9 cellular contexts compared by ENCODE assay signal in genomic region chr12:112406519-112407488, GRCh38. TPM values are rescaled to one million over a fixed set of nuclear protein-coding genes. Genes with fewer than 3 reads are reported as not detected.
A peak's percentile ranks its signal among the peaks of the same experiment; 100 is the strongest.
DNase-seq lines count a peak whose midpoint lies in the region; ATAC-seq, FAIRE-seq and TF ChIP-seq lines count a peak whose summit lies in the region.
"Had no signal": no experiment of that assay in that cellular context is flagged by ENCODE, and none has a peak within 500 bp of the region (broad histone marks: within the 10 kb centered on the region; RNA-seq: fewer than 3 reads in every experiment).

No MANE protein-coding gene starts in this region.

- no peak for TF ChIP-seq CTCF in GM12865 (IDR thresholded peaks at IDR 0.05; ENCODE audit: insufficient read depth, low read depth, low read length, missing control alignments)
- no peak for TF ChIP-seq CTCF in NB4 (IDR thresholded peaks at IDR 0.05; ENCODE audit: low read depth, low read length)
- no peak for TF ChIP-seq CTCF in mammary epithelial cell (conservative IDR thresholded peaks at IDR 0.05 in 1 of 2, IDR thresholded peaks at IDR 0.05 in 1 of 2; ENCODE audit: extremely low read depth in 1 of 2, insufficient read depth in 1 of 2, low read depth in 1 of 2, low read length in 2 of 2)
- TF ChIP-seq CTCF in neural progenitor cell (IDR thresholded peaks at IDR 0.05) = no peak
- TF ChIP-seq CTCF in D721Med (IDR thresholded peaks at IDR 0.05; ENCODE audit: insufficient read depth, missing control alignments) = no peak

- in situ Hi-C loops in mammary epithelial cell (cut with MboI; ENCODE audit: low sequenced_read_pairs in 2 of 2) = no loop called here

- 86% methylated on average over 11 of the region's 11 CpGs for WGBS in mammary epithelial cell (ENCODE audit: low coverage, missing lambda C conversion rate)

- intact Hi-C loops in mammary epithelial cell (cut with micrococcal nuclease) = no loop called here

- peaks cover 38% of the 10 kb centered on the region for H3K36me3 ChIP-seq in mammary epithelial cell (ENCODE audit: insufficient read depth, low read length)
- peaks cover 32% of the 10 kb centered on the region for H3K36me3 ChIP-seq in neural progenitor cell

- no peak overlapping the region for H3K9ac ChIP-seq in mammary epithelial cell (ENCODE audit: insufficient read depth, low read length)
- no peak overlapping the region for H3K9ac ChIP-seq in neural progenitor cell

- peaks cover 78% of the 10 kb centered on the region for H3F3A ChIP-seq in neural progenitor cell (ENCODE audit: low read depth)

- FAIRE-seq in D721Med (lab: Jason Lieb, UNC) = no peak

- H3K27ac ChIP-seq in mammary epithelial cell (ENCODE audit: insufficient read depth, low read depth, low read length) (no peak overlapping the region), neural progenitor cell (no peak overlapping the region)

- H3K27me3 ChIP-seq in mammary epithelial cell (ENCODE audit: insufficient read depth, low read length) (no peaks in the 10 kb centered on the region), neural progenitor cell (no peaks in the 10 kb centered on the region)

- no peaks in the 10 kb centered on the region for H3K9me3 Mint-ChIP-seq in neural progenitor cell

- ATAC-seq in HG03196 (IDR thresholded peaks at IDR 0.05; ENCODE audit: unreplicated experiment) (no peak), HG03135 (IDR thresholded peaks at IDR 0.05; ENCODE audit: unreplicated experiment) (no peak)
- ATAC-seq: activated CD4-positive, CD25-positive, alpha-beta regulatory T cell treated with anti-CD3 and anti-CD28 coated beads, Interleukin-2, amount 50 U/mL, for 24 hours had no signal

- peaks cover 19% of the 10 kb centered on the region for H3K4me1 ChIP-seq in mammary epithelial cell (ENCODE audit: insufficient read depth, low read length)
- H3K4me1 ChIP-seq in neural progenitor cell = peaks cover 10% of the 10 kb centered on the region

- CTCF ChIA-PET in mammary epithelial cell (lab: Charles Lee; ENCODE audit: low non-redundant PET) = interaction anchor here (0.5 kb wide), 1 partner anchor 348 kb away, joined by 5 read pairs; no protein-coding TSS in a partner anchor

- H4K20me1 ChIP-seq in mammary epithelial cell (ENCODE audit: insufficient read depth, low read length) = peaks cover 17% of the 10 kb centered on the region
- H4K20me1 ChIP-seq in neural progenitor cell (ENCODE audit: low read depth) = peaks cover 46% of the 10 kb centered on the region

- no peak for TF ChIP-seq POLR2A in NB4 (IDR thresholded peaks at IDR 0.05; ENCODE audit: extremely low read depth, insufficient read length)

- H3K27me3 Mint-ChIP-seq in neural progenitor cell (ENCODE audit: insufficient read depth, low read depth) = peaks cover 8% of the 10 kb centered on the region

- peaks cover 16% of the 10 kb centered on the region for H3K4me1 Mint-ChIP-seq in neural progenitor cell

- DNase-seq in GM12865 (ENCODE audit: low read depth) = no peak
- no peak for DNase-seq in NB4 (ENCODE audit: low read depth)
- DNase-seq in mammary epithelial cell = no peak
- DNase-seq in neural progenitor cell (ENCODE audit: low spot score) = no peak
- DNase-seq in D721Med (ENCODE audit: insufficient read length, low spot score) = no peak
- DNase-seq: NCI-H446 had no signal

- H3K79me2 ChIP-seq in mammary epithelial cell (ENCODE audit: insufficient read depth, low read length) (peaks cover 40% of the 10 kb centered on the region), neural progenitor cell (ENCODE audit: low read depth) (peaks cover 30% of the 10 kb centered on the region)

- no peak overlapping the region for H3K27ac Mint-ChIP-seq in neural progenitor cell

- H2AFZ ChIP-seq in mammary epithelial cell (ENCODE audit: low read depth, low read length) (no peak overlapping the region), neural progenitor cell (replicated peaks) (no peak overlapping the region)

- H3K4me3 ChIP-seq in GM12865 (ENCODE audit: low read depth, low read length) (peak overlapping the region; percentile 99), NB4 (ENCODE audit: low read depth, low read length) (peak overlapping the region; percentile 77), mammary epithelial cell (replicated peaks in 1 of 3; ENCODE audit: insufficient read depth in 1 of 3, low read depth in 2 of 3, low read length in 3 of 3) (peak overlapping the region in 2 of 3 experiments; percentile 99 to 100), neural progenitor cell (peak overlapping the region; percentile 93)

- H3K9me3 ChIP-seq in mammary epithelial cell (replicated peaks; ENCODE audit: insufficient read depth, low read length) (no peaks in the 10 kb centered on the region), neural progenitor cell (ENCODE audit: low read depth) (no peaks in the 10 kb centered on the region)

- dilution Hi-C loops in mammary epithelial cell (cut with HindIII; ENCODE audit: low sequenced_read_pairs) = no loop called here

- H3K4me2 ChIP-seq in mammary epithelial cell (ENCODE audit: insufficient read depth, low read depth, low read length) = peak overlapping the region; percentile 69
- H3K4me2 ChIP-seq in neural progenitor cell = peak overlapping the region; percentile 99

- BruUV-seq in mammary epithelial cell (replicated peaks; lab: Mats Ljungman, UMichigan) = no TSS peak

- peaks cover 34% of the 10 kb centered on the region for H3K36me3 Mint-ChIP-seq in neural progenitor cell

- peak overlapping the region; percentile 100 for H3K4me3 Mint-ChIP-seq in neural progenitor cell

RNA-seq across cellular contexts. Expression of gene RPL6, which starts 2.6 kb away (rescaled TPM):
- total RNA-seq in mammary epithelial cell (1,000 to 10,000 TPM in 1 of 2 donors, 100 to 1,000 TPM in 1; 838 to 1,399 TPM), neural progenitor cell (ENCODE audit: low replicate concordance) (3,234 and 3,685 TPM in 2 replicates)
- polyA plus RNA-seq in mammary epithelial cell = 1,877 TPM
- polyA minus RNA-seq in mammary epithelial cell = 600 TPM

RNA-seq across cellular contexts. Expression of gene PTPN11, which starts 11.9 kb away (rescaled TPM):
- total RNA-seq in mammary epithelial cell (100 to 1,000 TPM; 108 to 165 TPM), neural progenitor cell (ENCODE audit: low replicate concordance) (67.5 and 85.2 TPM in 2 replicates)
- 68.3 TPM for polyA plus RNA-seq in mammary epithelial cell
- polyA minus RNA-seq in mammary epithelial cell = 120 TPM

RNA-seq across cellular contexts. Expression of gene HECTD4, which starts 24.6 kb away (rescaled TPM):
- 10 to 100 TPM; 30.7 to 36.1 TPM for total RNA-seq in mammary epithelial cell
- 5.1 TPM for polyA plus RNA-seq in mammary epithelial cell
- polyA minus RNA-seq in mammary epithelial cell = 18.2 TPM
- 11.0 and 16.8 TPM in 2 replicates for total RNA-seq in neural progenitor cell (ENCODE audit: low replicate concordance)
